In the genomic region with DNA sequence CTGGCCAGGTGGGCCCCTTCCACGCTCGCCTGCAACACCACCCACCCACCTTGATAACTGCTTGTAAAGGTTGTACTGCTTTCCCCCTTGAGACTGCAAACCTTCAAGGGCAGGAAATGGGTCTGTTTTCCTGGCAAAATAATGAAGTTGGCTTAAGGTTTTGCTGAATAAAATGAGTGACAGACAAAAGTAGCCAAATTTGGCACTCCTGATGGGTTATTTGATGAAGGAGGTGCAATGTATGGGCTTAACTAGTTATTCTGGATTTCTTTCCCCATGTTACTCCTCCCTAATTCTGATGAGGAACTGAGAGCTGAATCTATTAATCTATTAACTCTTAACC, we compare ENCODE assay signal across 9 cellular contexts. TPM values are rescaled to one million over a fixed set of nuclear protein-coding genes. Genes with fewer than 3 reads are reported as not detected.
A peak's percentile ranks its signal among the peaks of the same experiment; 100 is the strongest.
DNase-seq lines count a peak whose midpoint lies in the region; TF ChIP-seq lines count a peak whose summit lies in the region.
"Had no signal": no experiment of that assay in that cellular context is flagged by ENCODE, and none has a peak within 500 bp of the region (broad histone marks: within the 10 kb centered on the region; RNA-seq: fewer than 3 reads in every experiment).

No MANE protein-coding gene starts in this region.

- no peak overlapping the region for H3K27ac ChIP-seq in CD8-positive, alpha-beta memory T cell (ENCODE audit: low read depth, low read length)
- H3K27ac ChIP-seq in OCI-LY1 (ENCODE audit: low read depth, low read length, poor library complexity, severe bottlenecking), result no peak overlapping the region
- peak overlapping the region; percentile 21 for H3K27ac ChIP-seq in parathyroid adenoma

- peak overlapping the region in 1 of 8 donors; percentile 43 for H3K27ac Mint-ChIP-seq in CD8-positive, alpha-beta memory T cell

- peak overlapping the region; percentile 1 for H3K4me3 ChIP-seq in CD8-positive, alpha-beta memory T cell (ENCODE audit: low read length)
- H3K4me3 ChIP-seq in OCI-LY1 (ENCODE audit: low read depth, low read length, poor library complexity, severe bottlenecking), result peak overlapping the region; percentile 14
- peak overlapping the region; percentile 40 for H3K4me3 ChIP-seq in epithelial cell of esophagus (ENCODE audit: low read length)
- H3K4me3 ChIP-seq in parathyroid adenoma (ENCODE audit: low read depth, low read length), result peak overlapping the region; percentile 49

- TF ChIP-seq CTCF in OCI-LY1 (IDR thresholded peaks at IDR 0.05; ENCODE audit: low read length) (no peak), epithelial cell of esophagus (IDR thresholded peaks at IDR 0.05; ENCODE audit: insufficient read depth, low read depth, low read length, missing control alignments) (no peak), parathyroid adenoma (IDR thresholded peaks at IDR 0.05) (no peak), GM10266 (IDR thresholded peaks at IDR 0.05; ENCODE audit: control insufficient read depth, insufficient read depth, low read depth, missing control alignments) (no peak)

- H3K4me2 ChIP-seq in OCI-LY1 (ENCODE audit: low read length), result peak overlapping the region; percentile 20; the same call in 1 of the 2 replicates
- H3K4me2 ChIP-seq in parathyroid adenoma (ENCODE audit: low read length), result peak overlapping the region; percentile 71

- H3K27me3 ChIP-seq in CD8-positive, alpha-beta memory T cell (ENCODE audit: insufficient read depth, low read length, poor library complexity, severe bottlenecking), result no peaks in the 10 kb centered on the region
- H3K27me3 ChIP-seq in OCI-LY1 (ENCODE audit: insufficient read depth, low read length), result no peaks in the 10 kb centered on the region; the same call in 1 of the 2 replicates
- H3K27me3 ChIP-seq in parathyroid adenoma (ENCODE audit: control insufficient read depth, insufficient read depth, low read length), result no peaks in the 10 kb centered on the region

- no peaks in the 10 kb centered on the region for H3F3A ChIP-seq in OCI-LY1 (ENCODE audit: insufficient read depth, low read length)

- H3K9ac ChIP-seq in OCI-LY1 (ENCODE audit: low read length) (no peak overlapping the region), parathyroid adenoma (no peak overlapping the region)

- H4K20me1 ChIP-seq in OCI-LY1 (ENCODE audit: insufficient read depth, low read length), result no peaks in the 10 kb centered on the region

- H2AFZ ChIP-seq in OCI-LY1 (ENCODE audit: low read length), result no peak overlapping the region
- peak overlapping the region; percentile 80 for H2AFZ ChIP-seq in parathyroid adenoma

- H3K79me2 ChIP-seq in OCI-LY1 (ENCODE audit: insufficient read depth, low read length) (no peaks in the 10 kb centered on the region), parathyroid adenoma (no peaks in the 10 kb centered on the region)

- no peaks in the 10 kb centered on the region for H3K36me3 ChIP-seq in CD8-positive, alpha-beta memory T cell (ENCODE audit: insufficient read depth, low read length)
- H3K36me3 ChIP-seq in OCI-LY1 (ENCODE audit: insufficient read depth, low read length) (no peaks in the 10 kb centered on the region; the same call in 1 of the 2 replicates), parathyroid adenoma (ENCODE audit: control insufficient read depth, insufficient read depth, low read length) (no peaks in the 10 kb centered on the region)

- DNase-seq in CD8-positive, alpha-beta memory T cell, result no peak
- DNase-seq in epithelial cell of esophagus (ENCODE audit: low read depth) (no peak), NCI-H2227 treated with DMSO at 0.1 percent for 48 hours (lab: John Stamatoyannopoulos, UW) (no peak), NOMO-1 treated with DMSO at 0.1 percent for 48 hours (lab: John Stamatoyannopoulos, UW; ENCODE audit: unreplicated experiment) (no peak), SK-N-DZ (ENCODE audit: low spot score) (no peak), GM10266 (ENCODE audit: extremely low spot score) (no peak)
- DNase-seq: NCI-H524 treated with DMSO at 0.1 percent for 48 hours had no signal

- no peaks in the 10 kb centered on the region for H3K9me3 ChIP-seq in CD8-positive, alpha-beta memory T cell (ENCODE audit: low read length)
- no peaks in the 10 kb centered on the region for H3K9me3 ChIP-seq in OCI-LY1 (ENCODE audit: low read length)
- H3K9me3 ChIP-seq in parathyroid adenoma (ENCODE audit: control insufficient read depth, low read length), result no peaks in the 10 kb centered on the region

- H3K4me3 Mint-ChIP-seq in CD8-positive, alpha-beta memory T cell, result peak overlapping the region in 5 of 7 donors; percentile 20 to 68 (median 59)

- no peaks in the 10 kb centered on the region for H3K9me2 ChIP-seq in OCI-LY1 (ENCODE audit: low read depth, low read length)

- no peaks in the 10 kb centered on the region for H3K4me1 ChIP-seq in CD8-positive, alpha-beta memory T cell (ENCODE audit: insufficient read depth, low read length)
- peaks cover 8% of the 10 kb centered on the region for H3K4me1 ChIP-seq in OCI-LY1 (ENCODE audit: insufficient read depth, low read length, severe bottlenecking)
- peaks cover 2% of the 10 kb centered on the region for H3K4me1 ChIP-seq in parathyroid adenoma

- POLR2A ChIA-PET in CD8-positive, alpha-beta memory T cell (lab: Charles Lee), result no interaction called here

- CTCF ChIA-PET in CD8-positive, alpha-beta memory T cell (lab: Charles Lee), result interaction anchor here (1.7 kb wide), 1 partner anchor 9 kb away, joined by 11 read pairs; no protein-coding TSS in a partner anchor

- H3K36me3 Mint-ChIP-seq in CD8-positive, alpha-beta memory T cell, result peaks cover 0 to 4% (median 0%) of the 10 kb centered on the region in 3 donors

- H3K4me1 Mint-ChIP-seq in CD8-positive, alpha-beta memory T cell, result peaks cover 19 to 30% (median 25%) of the 10 kb centered on the region in 3 donors

- peaks cover 0 to 2% of the 10 kb centered on the region in 2 donors for H3K27me3 Mint-ChIP-seq in CD8-positive, alpha-beta memory T cell

- H3K9me3 Mint-ChIP-seq in CD8-positive, alpha-beta memory T cell, result no peaks in the 10 kb centered on the region

RNA-seq across cellular contexts. Expression of a gene that starts 14.6 kb away (rescaled TPM):
- 10 to 100 TPM; 13.4 to 14.7 TPM for total RNA-seq in CD8-positive, alpha-beta memory T cell
- 12.7 TPM for polyA plus RNA-seq in CD8-positive, alpha-beta memory T cell
- polyA plus RNA-seq in SK-N-DZ (2014; cell fraction: cytosol; rRNA removed), result 5.0 and 8.0 TPM in 2 replicates
- polyA plus RNA-seq in SK-N-DZ (2014; cell fraction: nucleus; rRNA removed), result 4.8 and 12.2 TPM in 2 replicates

RNA-seq across cellular contexts. Expression of a gene that starts 25.5 kb away (rescaled TPM):
- under 1 TPM in 1 of 2 experiments, not detected in 1; 0.09 TPM for total RNA-seq in CD8-positive, alpha-beta memory T cell
- polyA plus RNA-seq in CD8-positive, alpha-beta memory T cell, result not detected
- polyA plus RNA-seq in SK-N-DZ (2014; cell fraction: cytosol; rRNA removed), result 0.22 and 0.51 TPM in 2 replicates
- polyA plus RNA-seq in SK-N-DZ (2014; cell fraction: nucleus; rRNA removed), result 0.07 and 1.2 TPM in 2 replicates
